In genomic region chr16:86319871-86320270, GRCh38 we compare ENCODE assay signal across 32 cellular contexts.
DNase-seq lines count a peak whose midpoint lies in the region; ATAC-seq and TF ChIP-seq lines count a peak whose summit lies in the region.
"Had no signal": no experiment of that assay in that cellular context is flagged by ENCODE, and none has a peak within 500 bp of the region (broad histone marks: within the 10 kb centered on the region; RNA-seq: fewer than 3 reads in every experiment).

No MANE protein-coding gene starts in this region.

- H3K9me3 Mint-ChIP-seq in activated naive CD4-positive, alpha-beta T cell treated with anti-CD3 and anti-CD28 coated beads for 36 hours = no peaks in the 10 kb centered on the region
- H3K9me3 Mint-ChIP-seq in T-cell = no peaks in the 10 kb centered on the region
- H3K9me3 Mint-ChIP-seq: activated B cell treated with CpG ODN at 0.5 μM for 24 hours; stimulated activated naive B cell treated with anti-CD40 and anti-IgM and Interleukin-4, amounts not matched to agents 10 μg/mL and 1 μg/mL and 100 μg/mL, for 72 hours had no signal

- H3K4me1 ChIP-seq in smooth muscle cell (ENCODE audit: low read depth) = no peaks in the 10 kb centered on the region
- H3K4me1 ChIP-seq: pancreas, right atrium auricular region, upper lobe of right lung had no signal

- H3K9ac ChIP-seq in smooth muscle cell (ENCODE audit: low read depth) = no peak overlapping the region

- H3K36me3 ChIP-seq in smooth muscle cell (ENCODE audit: low read depth) = no peaks in the 10 kb centered on the region
- H3K36me3 ChIP-seq: brain microvascular endothelial cell, pancreas, right atrium auricular region, suprapubic skin, upper lobe of right lung had no signal

- POLR2A ChIA-PET in T-cell (lab: Charles Lee) = no interaction called here

- H3K27me3 Mint-ChIP-seq in activated naive CD4-positive, alpha-beta T cell treated with anti-CD3 and anti-CD28 coated beads for 36 hours (ENCODE audit: low read depth) = peaks cover 5% of the 10 kb centered on the region
- peaks cover 6 to 17% of the 10 kb centered on the region in 2 donors for H3K27me3 Mint-ChIP-seq in T-cell

- no peaks in the 10 kb centered on the region for H3F3A ChIP-seq in smooth muscle cell (ENCODE audit: low read depth)

- peak overlapping the region; percentile 58 for H3K4me2 ChIP-seq in smooth muscle cell

- no peaks in the 10 kb centered on the region for H3K9me3 ChIP-seq in smooth muscle cell (replicated peaks; ENCODE audit: low read depth)
- H3K9me3 ChIP-seq: pancreas, suprapubic skin, upper lobe of right lung had no signal

- no peaks in the 10 kb centered on the region for H3K27me3 ChIP-seq in smooth muscle cell (ENCODE audit: low read depth)
- H3K27me3 ChIP-seq: right atrium auricular region had no signal

- CTCF ChIA-PET in activated naive CD4-positive, alpha-beta T cell treated with anti-CD3 and anti-CD28 coated beads for 36 hours (lab: Charles Lee) = interaction anchor here (0.7 to 1.2 kb wide), 2 partner anchors 197 to 198 kb away, joined by 3 read pairs; no protein-coding TSS in a partner anchor
- CTCF ChIA-PET in T-cell (lab: Charles Lee) = no interaction called here

- 39% methylated on average over 7 of the region's 7 CpGs for WGBS in smooth muscle cell (ENCODE audit: low lambda C conversion rate)

- H3K4me3 ChIP-seq in choroid plexus epithelial cell (ENCODE audit: low read depth, low read length) = no peak overlapping the region
- no peak overlapping the region for H3K4me3 ChIP-seq in smooth muscle cell
- H3K4me3 ChIP-seq: pancreas, right atrium auricular region, suprapubic skin, upper lobe of right lung had no signal

- DNase-seq in activated naive CD4-positive, alpha-beta T cell treated with Interleukin-2 at 50 U/mL for 16 hours = peak; percentile 13
- no peak for DNase-seq in activated naive CD4-positive, alpha-beta T cell treated with anti-CD3 and anti-CD28 coated beads for 36 hours
- DNase-seq in NCI-H82 (lab: John Stamatoyannopoulos, UW) = peak; percentile 87
- DNase-seq in choroid plexus epithelial cell (ENCODE audit: low read depth) = peak; percentile 34
- no peak for DNase-seq in smooth muscle cell (lab: John Stamatoyannopoulos, UW; ENCODE audit: unreplicated experiment)
- DNase-seq in NCI-H2029 (lab: John Stamatoyannopoulos, UW) = no peak
- DNase-seq in T-cell = no peak
- DNase-seq in HT-29 (ENCODE audit: low spot score) = no peak
- DNase-seq: ACHN; activated B cell treated with CpG ODN at 0.5 μM for 24 hours; activated CD8-positive, alpha-beta memory T cell treated with anti-CD3 and anti-CD28 coated beads for 24 hours; activated gamma-delta T cell treated with Interleukin-2 at 50 U/mL for 16 hours; activated T-cell treated with anti-CD3 and anti-CD28 coated beads, Interleukin-2, amount 50 U/mL, for 1 hour; amniotic stem cell; brain microvascular endothelial cell; DMS153; foreskin melanocyte; left cardiac atrium; mammary epithelial cell; NCI-H2081 treated with DMSO at 0.1 percent for 48 hours; NCI-H345; NCI-H748 treated with DMSO at 0.1 percent for 48 hours; pancreas; PC-3; Right ventricle myocardium superior; stimulated activated CD4-positive, alpha-beta T cell treated with anti-CD3 and anti-CD28 coated beads, Interleukin-4, amount 100 ng/mL, for 4 hours; stimulated activated naive B cell treated with anti-CD40 and anti-IgM and Interleukin-4, amounts not matched to agents 10 μg/mL and 1 μg/mL and 100 μg/mL, for 72 hours; SW 1271; upper lobe of right lung had no signal

- no peak overlapping the region for H2AFZ ChIP-seq in smooth muscle cell (ENCODE audit: low read depth)

- intact Hi-C loops in activated naive CD4-positive, alpha-beta T cell treated with anti-CD3 and anti-CD28 coated beads for 36 hours (cut with micrococcal nuclease) = no loop called here

- H4K20me1 ChIP-seq in smooth muscle cell (ENCODE audit: low read depth) = no peaks in the 10 kb centered on the region

- peak overlapping the region; percentile 14 for H3K27ac ChIP-seq in smooth muscle cell (ENCODE audit: low read depth)
- H3K27ac ChIP-seq: brain microvascular endothelial cell, epithelial cell of prostate, pancreas, right atrium auricular region, suprapubic skin, upper lobe of right lung had no signal

- no peak overlapping the region for H3K4me3 Mint-ChIP-seq in activated naive CD4-positive, alpha-beta T cell treated with anti-CD3 and anti-CD28 coated beads for 36 hours
- H3K4me3 Mint-ChIP-seq in T-cell = no peak overlapping the region
- H3K4me3 Mint-ChIP-seq: activated B cell treated with CpG ODN at 0.5 μM for 24 hours; stimulated activated naive B cell treated with anti-CD40 and anti-IgM and Interleukin-4, amounts not matched to agents 10 μg/mL and 1 μg/mL and 100 μg/mL, for 72 hours had no signal

- no peak for TF ChIP-seq CTCF in choroid plexus epithelial cell (conservative IDR thresholded peaks at IDR 0.05; ENCODE audit: low read depth, low read length)
- no peak for TF ChIP-seq CTCF in smooth muscle cell (IDR thresholded peaks at IDR 0.05; ENCODE audit: borderline replicate concordance, insufficient read depth, poor library complexity, severe bottlenecking)

- no peak for ATAC-seq in T-cell (replicated peaks in 1 of 4)
- ATAC-seq: left cardiac atrium; pancreas; PC-3; stimulated activated naive B cell treated with anti-CD40 and anti-IgM and Interleukin-4, amounts not matched to agents 10 μg/mL and 1 μg/mL and 100 μg/mL, for 72 hours; upper lobe of right lung had no signal

- no peaks in the 10 kb centered on the region for H3K79me2 ChIP-seq in smooth muscle cell (ENCODE audit: low read depth)

- no peaks in the 10 kb centered on the region for H3K4me1 Mint-ChIP-seq in activated naive CD4-positive, alpha-beta T cell treated with anti-CD3 and anti-CD28 coated beads for 36 hours (ENCODE audit: low read depth)
- H3K4me1 Mint-ChIP-seq in T-cell = no peaks in the 10 kb centered on the region
- H3K4me1 Mint-ChIP-seq: activated B cell treated with CpG ODN at 0.5 μM for 24 hours had no signal

- no peak overlapping the region for H3K27ac Mint-ChIP-seq in activated naive CD4-positive, alpha-beta T cell treated with anti-CD3 and anti-CD28 coated beads for 36 hours
- no peak overlapping the region for H3K27ac Mint-ChIP-seq in T-cell
- H3K27ac Mint-ChIP-seq: activated B cell treated with CpG ODN at 0.5 μM for 24 hours; stimulated activated naive B cell treated with anti-CD40 and anti-IgM and Interleukin-4, amounts not matched to agents 10 μg/mL and 1 μg/mL and 100 μg/mL, for 72 hours had no signal

- H3K36me3 Mint-ChIP-seq in activated naive CD4-positive, alpha-beta T cell treated with anti-CD3 and anti-CD28 coated beads for 36 hours (ENCODE audit: low read depth) = no peaks in the 10 kb centered on the region
- no peaks in the 10 kb centered on the region for H3K36me3 Mint-ChIP-seq in T-cell
- H3K36me3 Mint-ChIP-seq: stimulated activated naive B cell treated with anti-CD40 and anti-IgM and Interleukin-4, amounts not matched to agents 10 μg/mL and 1 μg/mL and 100 μg/mL, for 72 hours had no signal

Comparison
In these comparisons a context has a peak if more than half of its experiments do, and no peak if none do; other contexts are left out.
1. DNase-seq: peak in activated naive CD4-positive, alpha-beta T cell treated with Interleukin-2 at 50 U/mL for 16 hours (single experiment), NCI-H82 (single experiment) and choroid plexus epithelial cell (single experiment); none in activated naive CD4-positive, alpha-beta T cell treated with anti-CD3 and anti-CD28 coated beads for 36 hours (single experiment), smooth muscle cell (single experiment), NCI-H2029 (single experiment), T-cell (0 of 34) and HT-29 (single experiment).